In genomic region chr13:21078501-21078900, GRCh38 we compare ENCODE assay signal across 29 cellular contexts. TPM values are rescaled to one million over a fixed set of nuclear protein-coding genes. Genes with fewer than 3 reads are reported as not detected.
DNase-seq lines count a peak whose midpoint lies in the region; ATAC-seq, FAIRE-seq and TF ChIP-seq lines count a peak whose summit lies in the region.
"Had no signal": no experiment of that assay in that cellular context is flagged by ENCODE, and none has a peak within 500 bp of the region (broad histone marks: within the 10 kb centered on the region; RNA-seq: fewer than 3 reads in every experiment).

No MANE protein-coding gene starts in this region.

- TF ChIP-seq CTCF in astrocyte (IDR thresholded peaks at IDR 0.05; ENCODE audit: insufficient read depth, low read depth, low read length): no peak

- no peaks in the 10 kb centered on the region for H3K27me3 ChIP-seq in astrocyte (ENCODE audit: insufficient read depth, low read length)
- H3K27me3 ChIP-seq: gastrocnemius medialis, left lung, right lobe of liver had no signal

- no peaks in the 10 kb centered on the region for H3K36me3 ChIP-seq in astrocyte (ENCODE audit: insufficient read depth, low read length)
- H3K36me3 ChIP-seq: BE2C, gastrocnemius medialis, left lung, right lobe of liver, transverse colon had no signal

- H3K27ac Mint-ChIP-seq in activated CD8-positive, alpha-beta memory T cell treated with anti-CD3 and anti-CD28 coated beads, Interleukin-2, amount 10 ng/mL, durations not matched to agents 7 days and 5 days: no peak overlapping the region
- H3K27ac Mint-ChIP-seq in astrocyte (ENCODE audit: unreplicated experiment): peak overlapping the region; percentile 73
- H3K27ac Mint-ChIP-seq: activated CD4-positive, alpha-beta T cell treated with anti-CD3 and anti-CD28 coated beads, Interleukin-2, amount 10 ng/mL, durations not matched to agents 7 days and 5 days had no signal

- H3K9me3 Mint-ChIP-seq in activated CD8-positive, alpha-beta memory T cell treated with anti-CD3 and anti-CD28 coated beads, Interleukin-2, amount 10 ng/mL, durations not matched to agents 7 days and 5 days (ENCODE audit: low read depth): no peaks in the 10 kb centered on the region
- no peaks in the 10 kb centered on the region for H3K9me3 Mint-ChIP-seq in astrocyte (ENCODE audit: unreplicated experiment)
- H3K9me3 Mint-ChIP-seq: activated CD4-positive, alpha-beta T cell treated with anti-CD3 and anti-CD28 coated beads, Interleukin-2, amount 10 ng/mL, durations not matched to agents 7 days and 5 days; nephron; stimulated activated naive CD8-positive, alpha-beta T cell treated with anti-CD3 and anti-CD28 coated beads, Interleukin-15, amount 100 ng/mL, for 72 hours had no signal

- no peaks in the 10 kb centered on the region for H3K79me2 ChIP-seq in astrocyte (ENCODE audit: insufficient read depth, low read length)

- H4K20me1 ChIP-seq in astrocyte (ENCODE audit: insufficient read depth, low read length): no peaks in the 10 kb centered on the region

- peaks cover 25% of the 10 kb centered on the region for H3K4me1 ChIP-seq in astrocyte (ENCODE audit: insufficient read depth, low read length)
- H3K4me1 ChIP-seq: BE2C had no signal

- no peak overlapping the region for H3K4me3 ChIP-seq in astrocyte (ENCODE audit: insufficient read depth, low read depth, low read length)
- H3K4me3 ChIP-seq: gastrocnemius medialis, left lung, right lobe of liver, transverse colon had no signal

- H3K27me3 Mint-ChIP-seq in activated CD8-positive, alpha-beta memory T cell treated with anti-CD3 and anti-CD28 coated beads, Interleukin-2, amount 10 ng/mL, durations not matched to agents 7 days and 5 days: peaks cover 21% of the 10 kb centered on the region
- peaks cover 2% of the 10 kb centered on the region for H3K27me3 Mint-ChIP-seq in astrocyte (ENCODE audit: low read depth, unreplicated experiment)
- H3K27me3 Mint-ChIP-seq: stimulated activated naive CD8-positive, alpha-beta T cell treated with anti-CD3 and anti-CD28 coated beads, Interleukin-15, amount 100 ng/mL, for 72 hours had no signal

- no peaks in the 10 kb centered on the region for H3K36me3 Mint-ChIP-seq in activated CD8-positive, alpha-beta memory T cell treated with anti-CD3 and anti-CD28 coated beads, Interleukin-2, amount 10 ng/mL, durations not matched to agents 7 days and 5 days
- no peaks in the 10 kb centered on the region for H3K36me3 Mint-ChIP-seq in astrocyte (ENCODE audit: low read depth, unreplicated experiment)
- H3K36me3 Mint-ChIP-seq: IgD-negative memory B cell had no signal

- H3K9me3 ChIP-seq in astrocyte (ENCODE audit: insufficient read depth, low read depth, low read length): no peaks in the 10 kb centered on the region
- H3K9me3 ChIP-seq: BE2C, gastrocnemius medialis, left lung, right lobe of liver, transverse colon had no signal

- DNase-seq in activated CD8-positive, alpha-beta memory T cell treated with anti-CD3 and anti-CD28 coated beads, Interleukin-2, amount 10 ng/mL, durations not matched to agents 7 days and 5 days: peak; percentile 22
- DNase-seq in activated CD8-positive, alpha-beta memory T cell treated with anti-CD3 and anti-CD28 coated beads, Interleukin-2, amount 50 U/mL, for 4 hours: no peak
- DNase-seq in astrocyte (ENCODE audit: low read depth) (no peak), iris pigment epithelial cell (ENCODE audit: low read depth) (peak; percentile 21), NCI-H69 (lab: John Stamatoyannopoulos, UW) (no peak), posterior vena cava (ENCODE audit: low spot score) (no peak), germinal center (ENCODE audit: low spot score) (no peak)
- DNase-seq: 8988T; activated CD4-positive, alpha-beta T cell treated with anti-CD3 and anti-CD28 coated beads, Interleukin-2, amount 10 ng/mL, durations not matched to agents 7 days and 5 days; activated naive CD4-positive, alpha-beta T cell treated with anti-CD3 and anti-CD28 coated beads, Interleukin-2, amount 50 U/mL, for 16 hours; anterior cingulate cortex; BE2C; central memory CD4-positive, alpha-beta T cell; DMS79 treated with DMSO at 0.1 percent for 48 hours; gastrocnemius medialis; hippocampal formation; left lung; NCI-H2081; NCI-H226; NCI-H774; right lobe of liver; stimulated activated naive CD8-positive, alpha-beta T cell treated with anti-CD3 and anti-CD28 coated beads, Interleukin-15, amount 100 ng/mL, for 72 hours; T1000; transverse colon had no signal

- FAIRE-seq in astrocyte (lab: Jason Lieb, UNC): peak; percentile 20
- FAIRE-seq: GM12892 had no signal

- H3K4me1 Mint-ChIP-seq in activated CD8-positive, alpha-beta memory T cell treated with anti-CD3 and anti-CD28 coated beads, Interleukin-2, amount 10 ng/mL, durations not matched to agents 7 days and 5 days: peaks cover 17% of the 10 kb centered on the region
- peaks cover 28% of the 10 kb centered on the region for H3K4me1 Mint-ChIP-seq in astrocyte (ENCODE audit: low read depth, unreplicated experiment)

- no peak for ATAC-seq in activated CD8-positive, alpha-beta memory T cell treated with anti-CD3 and anti-CD28 coated beads, Interleukin-2, amount 10 ng/mL, durations not matched to agents 7 days and 5 days
- no peak for ATAC-seq in HG03354 (IDR thresholded peaks at IDR 0.05; ENCODE audit: poor library complexity, severe bottlenecking, unreplicated experiment)
- ATAC-seq: gastrocnemius medialis; HCT116; left lung; right lobe of liver; stimulated activated naive CD8-positive, alpha-beta T cell treated with anti-CD3 and anti-CD28 coated beads, Interleukin-15, amount 100 ng/mL, for 72 hours had no signal

- no peak overlapping the region for H3K4me3 Mint-ChIP-seq in activated CD8-positive, alpha-beta memory T cell treated with anti-CD3 and anti-CD28 coated beads, Interleukin-2, amount 10 ng/mL, durations not matched to agents 7 days and 5 days
- no peak overlapping the region for H3K4me3 Mint-ChIP-seq in astrocyte (ENCODE audit: unreplicated experiment)
- H3K4me3 Mint-ChIP-seq: activated CD4-positive, alpha-beta T cell treated with anti-CD3 and anti-CD28 coated beads, Interleukin-2, amount 10 ng/mL, durations not matched to agents 7 days and 5 days; stimulated activated naive CD8-positive, alpha-beta T cell treated with anti-CD3 and anti-CD28 coated beads, Interleukin-15, amount 100 ng/mL, for 72 hours had no signal

- no peak overlapping the region for H3K27ac ChIP-seq in astrocyte (ENCODE audit: low read depth, low read length)
- H3K27ac ChIP-seq: right lobe of liver, transverse colon had no signal

- intact Hi-C loops in posterior vena cava (cut with DNase I): no loop called here

- CTCF ChIA-PET in activated CD8-positive, alpha-beta memory T cell treated with anti-CD3 and anti-CD28 coated beads, Interleukin-2, amount 10 ng/mL, durations not matched to agents 7 days and 5 days (lab: Charles Lee): no interaction called here

- H3K9ac ChIP-seq in astrocyte (ENCODE audit: low read length): no peak overlapping the region

- no peak overlapping the region for H2AFZ ChIP-seq in astrocyte (ENCODE audit: low read depth, low read length)

- no peak overlapping the region for H3K4me2 ChIP-seq in astrocyte (ENCODE audit: low read length)

RNA-seq across cellular contexts. Expression of gene LATS2, which starts 17.1 kb away (rescaled TPM):
- total RNA-seq in activated CD8-positive, alpha-beta memory T cell treated with anti-CD3 and anti-CD28 coated beads, Interleukin-2, amount 10 ng/mL, durations not matched to agents 7 days and 5 days: 1 to 10 TPM; 2.8 to 4.7 TPM
- 46.3 and 46.7 TPM in 2 replicates for total RNA-seq in astrocyte
- 10 to 100 TPM; 37.2 to 41.8 TPM for total RNA-seq in posterior vena cava

Comparison
In these comparisons a context has a peak if more than half of its experiments do, and no peak if none do; other contexts are left out.
1. DNase-seq: peak in activated CD8-positive, alpha-beta memory T cell treated with anti-CD3 and anti-CD28 coated beads, Interleukin-2, amount 10 ng/mL, durations not matched to agents 7 days and 5 days (single experiment) and iris pigment epithelial cell (single experiment); none in activated CD8-positive, alpha-beta memory T cell treated with anti-CD3 and anti-CD28 coated beads, Interleukin-2, amount 50 U/mL, for 4 hours (single experiment), astrocyte (single experiment), NCI-H69 (single experiment), posterior vena cava (single experiment) and germinal center (single experiment).